ENCODE assay signal across 4 cellular contexts in the genomic region with DNA sequence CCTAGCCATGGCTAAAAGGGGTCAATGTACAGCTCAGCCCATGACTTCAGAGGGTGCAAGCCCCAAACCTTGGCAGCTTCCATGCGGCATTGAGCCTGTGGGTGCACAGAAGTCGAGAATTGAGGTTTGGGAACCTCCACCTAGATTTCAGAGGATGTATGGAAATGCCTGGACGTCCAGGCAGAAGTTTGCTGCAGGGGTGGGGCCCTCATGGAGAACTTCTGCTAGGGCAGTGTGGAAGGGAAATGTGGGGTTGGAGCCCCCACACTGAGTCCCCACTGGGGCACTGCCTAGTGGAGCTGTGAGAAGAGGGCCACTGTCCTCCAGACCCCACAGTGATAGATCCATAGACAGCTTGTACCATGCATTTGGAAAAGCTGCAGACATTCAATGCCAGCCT. TPM values are rescaled to one million over a fixed set of nuclear protein-coding genes. Genes with fewer than 3 reads are reported as not detected.
"Had no signal": no experiment of that assay in that cellular context is flagged by ENCODE, and none has a peak within 500 bp of the region (broad histone marks: within the 10 kb centered on the region; RNA-seq: fewer than 3 reads in every experiment).

No MANE protein-coding gene starts in this region.

RNA-seq across cellular contexts. Expression of a gene that starts 47.9 kb away (rescaled TPM):
- total RNA-seq: OCI-LY7, Peyer's patch, Right ventricle myocardium inferior, Right ventricle myocardium superior had no signal
